Comparison of ENCODE assay signal across 1 cellular context in the genomic region with DNA sequence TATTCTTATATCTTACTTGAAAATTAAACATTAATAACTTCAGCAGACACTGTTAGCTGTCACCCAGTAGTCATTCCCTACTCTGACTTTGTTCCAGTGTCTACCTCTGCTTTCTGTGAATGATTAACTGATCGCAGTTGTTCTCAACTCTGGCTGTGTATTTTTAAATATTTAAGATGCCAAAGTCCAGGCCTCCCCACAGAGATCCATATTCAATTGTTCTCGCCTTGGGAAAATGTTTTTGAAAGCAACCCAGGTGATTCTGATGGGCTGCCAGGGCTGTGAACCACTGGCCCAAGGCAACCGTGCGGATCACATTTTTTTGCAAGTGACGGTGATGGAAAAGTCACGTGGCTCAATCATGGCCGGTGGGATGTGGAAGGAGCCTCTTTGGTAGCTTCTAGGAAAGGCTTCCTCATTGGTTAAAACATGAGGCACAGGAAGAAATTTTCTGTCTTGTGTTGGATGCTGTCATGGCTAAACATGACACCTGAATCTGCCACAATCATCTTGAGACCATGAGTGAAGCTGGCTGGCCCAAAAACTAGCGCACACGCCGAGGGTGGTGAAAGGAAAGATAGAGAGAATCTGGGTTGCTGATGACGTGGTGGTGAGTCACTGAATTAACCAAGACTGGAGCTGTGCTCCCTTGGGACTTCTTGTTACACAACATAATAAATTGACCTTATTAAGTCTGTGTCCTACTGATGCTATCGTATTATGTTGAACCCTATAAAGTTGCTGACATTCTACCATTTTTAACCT.
TF ChIP-seq lines count a peak whose summit lies in the region.

No MANE protein-coding gene starts in this region.

TF ChIP-seq in HepG2, 621 proteins besides CTCF, POLR2A, EP300 and RAD21 (continued from another document and continues in another):
- TF ChIP-seq ZBTB20 (CRISPR knock-in tag; IDR thresholded peaks at IDR 0.05; ENCODE audit: borderline replicate concordance, low read depth) (no peak), ZNF878 (CRISPR knock-in tag; IDR thresholded peaks at IDR 0.05) (no peak), ZNF572 (CRISPR knock-in tag; IDR thresholded peaks at IDR 0.05) (no peak), ZNF180 (CRISPR knock-in tag; IDR thresholded peaks at IDR 0.05; ENCODE audit: borderline replicate concordance, low read depth) (no peak), ZNF510 (CRISPR knock-in tag; IDR thresholded peaks at IDR 0.05; ENCODE audit: low read depth) (no peak), GATA4 (IDR thresholded peaks at IDR 0.05; ENCODE audit: borderline replicate concordance, low read depth) (no peak), GATAD2A (CRISPR knock-in tag; IDR thresholded peaks at IDR 0.05) (peak; percentile 85), MED8 (CRISPR knock-in tag; IDR thresholded peaks at IDR 0.05; ENCODE audit: insufficient replicate concordance) (no peak), ZNF549 (CRISPR knock-in tag; IDR thresholded peaks at IDR 0.05) (no peak), JUNB (CRISPR knock-in tag; IDR thresholded peaks at IDR 0.05; ENCODE audit: borderline replicate concordance) (no peak), ZBTB7B (CRISPR knock-in tag; IDR thresholded peaks at IDR 0.05) (peak; percentile 47; the same call in 1 of the 2 replicates), SYNCRIP (IDR thresholded peaks at IDR 0.05; ENCODE audit: insufficient read depth, low read depth, low read length) (no peak), ZNF10 (CRISPR knock-in tag; IDR thresholded peaks at IDR 0.05; ENCODE audit: borderline replicate concordance, low read depth) (no peak), ZNF251 (CRISPR knock-in tag; IDR thresholded peaks at IDR 0.05) (no peak), SRY (CRISPR knock-in tag; IDR thresholded peaks at IDR 0.05) (no peak), ZNF263 (CRISPR knock-in tag; IDR thresholded peaks at IDR 0.05) (0 out of 2 replicates have a peak, but pooled peaks have one; percentile 35), GTF2F1 (IDR thresholded peaks at IDR 0.05; ENCODE audit: low read length) (no peak), ERF (CRISPR knock-in tag; IDR thresholded peaks at IDR 0.05) (peak; percentile 39; the same call in 1 of the 2 replicates), KDM5B (CRISPR knock-in tag; IDR thresholded peaks at IDR 0.05; ENCODE audit: borderline replicate concordance) (no peak), MTF2 (CRISPR knock-in tag; IDR thresholded peaks at IDR 0.05; ENCODE audit: borderline replicate concordance) (no peak), ZNF614 (CRISPR knock-in tag; IDR thresholded peaks at IDR 0.05; ENCODE audit: borderline replicate concordance) (0 out of 2 replicates have a peak, but pooled peaks have one; percentile 36), ZNF34 (CRISPR knock-in tag; IDR thresholded peaks at IDR 0.05; ENCODE audit: borderline replicate concordance) (no peak), U2AF2 (IDR thresholded peaks at IDR 0.05; ENCODE audit: low read depth, low read length) (no peak), CHD4 (IDR thresholded peaks at IDR 0.05; ENCODE audit: borderline replicate concordance, low read length) (no peak; the same call in 1 of the 2 replicates), U2AF1 (optimal IDR thresholded peaks at IDR 0.05; ENCODE audit: low read depth, low read length) (no peak), ZNF83 (CRISPR knock-in tag; IDR thresholded peaks at IDR 0.05; ENCODE audit: borderline replicate concordance) (no peak), YEATS4 (CRISPR knock-in tag; IDR thresholded peaks at IDR 0.05; ENCODE audit: borderline replicate concordance) (peak; percentile 44; the same call in 1 of the 2 replicates), RBFOX2 (IDR thresholded peaks at IDR 0.05; ENCODE audit: low read depth, low read length) (no peak), RFX1 (IDR thresholded peaks at IDR 0.05) (no peak), NFIB (CRISPR knock-in tag; IDR thresholded peaks at IDR 0.05; ENCODE audit: borderline replicate concordance) (no peak), MEIS2 (CRISPR knock-in tag; IDR thresholded peaks at IDR 0.05) (peak; percentile 72), NR2F1 (CRISPR knock-in tag; IDR thresholded peaks at IDR 0.05) (no peak), ZNF75D (CRISPR knock-in tag; IDR thresholded peaks at IDR 0.05; ENCODE audit: borderline replicate concordance) (no peak), NFE2L1 (CRISPR knock-in tag; IDR thresholded peaks at IDR 0.05; ENCODE audit: borderline replicate concordance) (no peak), TSC22D2 (CRISPR knock-in tag; IDR thresholded peaks at IDR 0.05; ENCODE audit: borderline replicate concordance) (peak; percentile 45; the same call in 1 of the 2 replicates), ZNF605 (CRISPR knock-in tag; IDR thresholded peaks at IDR 0.05) (peak; percentile 58; the same call in 1 of the 2 replicates), RFXANK (CRISPR knock-in tag; IDR thresholded peaks at IDR 0.05) (no peak)
- TF ChIP-seq, protein P1, sequence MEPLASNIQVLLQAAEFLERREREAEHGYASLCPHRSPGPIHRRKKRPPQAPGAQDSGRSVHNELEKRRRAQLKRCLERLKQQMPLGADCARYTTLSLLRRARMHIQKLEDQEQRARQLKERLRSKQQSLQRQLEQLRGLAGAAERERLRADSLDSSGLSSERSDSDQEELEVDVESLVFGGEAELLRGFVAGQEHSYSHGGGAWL (CRISPR knock-in tag; IDR thresholded peaks at IDR 0.05): no peak
- TF ChIP-seq, protein P2, sequence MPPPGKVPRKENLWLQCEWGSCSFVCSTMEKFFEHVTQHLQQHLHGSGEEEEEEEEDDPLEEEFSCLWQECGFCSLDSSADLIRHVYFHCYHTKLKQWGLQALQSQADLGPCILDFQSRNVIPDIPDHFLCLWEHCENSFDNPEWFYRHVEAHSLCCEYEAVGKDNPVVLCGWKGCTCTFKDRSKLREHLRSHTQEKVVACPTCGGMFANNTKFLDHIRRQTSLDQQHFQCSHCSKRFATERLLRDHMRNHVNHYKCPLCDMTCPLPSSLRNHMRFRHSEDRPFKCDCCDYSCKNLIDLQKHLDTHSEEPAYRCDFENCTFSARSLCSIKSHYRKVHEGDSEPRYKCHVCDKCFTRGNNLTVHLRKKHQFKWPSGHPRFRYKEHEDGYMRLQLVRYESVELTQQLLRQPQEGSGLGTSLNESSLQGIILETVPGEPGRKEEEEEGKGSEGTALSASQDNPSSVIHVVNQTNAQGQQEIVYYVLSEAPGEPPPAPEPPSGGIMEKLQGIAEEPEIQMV (CRISPR knock-in tag; IDR thresholded peaks at IDR 0.05; ENCODE audit: low read depth): no peak
- TF ChIP-seq, protein P3, sequence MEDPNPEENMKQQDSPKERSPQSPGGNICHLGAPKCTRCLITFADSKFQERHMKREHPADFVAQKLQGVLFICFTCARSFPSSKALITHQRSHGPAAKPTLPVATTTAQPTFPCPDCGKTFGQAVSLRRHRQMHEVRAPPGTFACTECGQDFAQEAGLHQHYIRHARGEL (CRISPR knock-in tag; IDR thresholded peaks at IDR 0.05): no peak
- TF ChIP-seq, protein P4, sequence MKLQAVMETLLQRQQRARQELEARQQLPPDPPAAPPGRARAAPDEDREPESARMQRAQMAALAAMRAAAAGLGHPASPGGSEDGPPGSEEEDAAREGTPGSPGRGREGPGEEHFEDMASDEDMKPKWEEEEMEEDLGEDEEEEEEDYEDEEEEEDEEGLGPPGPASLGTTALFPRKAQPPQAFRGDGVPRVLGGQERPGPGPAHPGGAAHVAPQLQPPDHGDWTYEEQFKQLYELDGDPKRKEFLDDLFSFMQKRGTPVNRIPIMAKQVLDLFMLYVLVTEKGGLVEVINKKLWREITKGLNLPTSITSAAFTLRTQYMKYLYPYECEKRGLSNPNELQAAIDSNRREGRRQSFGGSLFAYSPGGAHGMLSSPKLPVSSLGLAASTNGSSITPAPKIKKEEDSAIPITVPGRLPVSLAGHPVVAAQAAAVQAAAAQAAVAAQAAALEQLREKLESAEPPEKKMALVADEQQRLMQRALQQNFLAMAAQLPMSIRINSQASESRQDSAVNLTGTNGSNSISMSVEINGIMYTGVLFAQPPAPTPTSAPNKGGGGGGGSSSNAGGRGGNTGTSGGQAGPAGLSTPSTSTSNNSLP (IDR thresholded peaks at IDR 0.05; ENCODE audit: low read depth, low read length): peak; percentile 55
- TF ChIP-seq, protein P5, sequence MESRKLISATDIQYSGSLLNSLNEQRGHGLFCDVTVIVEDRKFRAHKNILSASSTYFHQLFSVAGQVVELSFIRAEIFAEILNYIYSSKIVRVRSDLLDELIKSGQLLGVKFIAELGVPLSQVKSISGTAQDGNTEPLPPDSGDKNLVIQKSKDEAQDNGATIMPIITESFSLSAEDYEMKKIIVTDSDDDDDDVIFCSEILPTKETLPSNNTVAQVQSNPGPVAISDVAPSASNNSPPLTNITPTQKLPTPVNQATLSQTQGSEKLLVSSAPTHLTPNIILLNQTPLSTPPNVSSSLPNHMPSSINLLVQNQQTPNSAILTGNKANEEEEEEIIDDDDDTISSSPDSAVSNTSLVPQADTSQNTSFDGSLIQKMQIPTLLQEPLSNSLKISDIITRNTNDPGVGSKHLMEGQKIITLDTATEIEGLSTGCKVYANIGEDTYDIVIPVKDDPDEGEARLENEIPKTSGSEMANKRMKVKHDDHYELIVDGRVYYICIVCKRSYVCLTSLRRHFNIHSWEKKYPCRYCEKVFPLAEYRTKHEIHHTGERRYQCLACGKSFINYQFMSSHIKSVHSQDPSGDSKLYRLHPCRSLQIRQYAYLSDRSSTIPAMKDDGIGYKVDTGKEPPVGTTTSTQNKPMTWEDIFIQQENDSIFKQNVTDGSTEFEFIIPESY (CRISPR knock-in tag; IDR thresholded peaks at IDR 0.05): 0 out of 2 replicates have a peak, but pooled peaks have one; percentile 32
- TF ChIP-seq, protein P6, sequence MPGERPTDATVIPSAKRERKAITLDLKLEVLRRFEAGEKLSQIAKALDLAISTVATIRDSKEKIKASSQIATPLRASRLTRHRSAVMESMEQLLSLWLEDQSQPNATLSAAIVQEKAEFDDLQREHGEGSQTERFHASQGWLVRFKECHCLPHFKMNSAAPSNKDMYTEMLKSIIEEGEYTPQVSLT (CRISPR knock-in tag; IDR thresholded peaks at IDR 0.05; ENCODE audit: borderline replicate concordance, low read depth): no peak
- TF ChIP-seq, protein P7, sequence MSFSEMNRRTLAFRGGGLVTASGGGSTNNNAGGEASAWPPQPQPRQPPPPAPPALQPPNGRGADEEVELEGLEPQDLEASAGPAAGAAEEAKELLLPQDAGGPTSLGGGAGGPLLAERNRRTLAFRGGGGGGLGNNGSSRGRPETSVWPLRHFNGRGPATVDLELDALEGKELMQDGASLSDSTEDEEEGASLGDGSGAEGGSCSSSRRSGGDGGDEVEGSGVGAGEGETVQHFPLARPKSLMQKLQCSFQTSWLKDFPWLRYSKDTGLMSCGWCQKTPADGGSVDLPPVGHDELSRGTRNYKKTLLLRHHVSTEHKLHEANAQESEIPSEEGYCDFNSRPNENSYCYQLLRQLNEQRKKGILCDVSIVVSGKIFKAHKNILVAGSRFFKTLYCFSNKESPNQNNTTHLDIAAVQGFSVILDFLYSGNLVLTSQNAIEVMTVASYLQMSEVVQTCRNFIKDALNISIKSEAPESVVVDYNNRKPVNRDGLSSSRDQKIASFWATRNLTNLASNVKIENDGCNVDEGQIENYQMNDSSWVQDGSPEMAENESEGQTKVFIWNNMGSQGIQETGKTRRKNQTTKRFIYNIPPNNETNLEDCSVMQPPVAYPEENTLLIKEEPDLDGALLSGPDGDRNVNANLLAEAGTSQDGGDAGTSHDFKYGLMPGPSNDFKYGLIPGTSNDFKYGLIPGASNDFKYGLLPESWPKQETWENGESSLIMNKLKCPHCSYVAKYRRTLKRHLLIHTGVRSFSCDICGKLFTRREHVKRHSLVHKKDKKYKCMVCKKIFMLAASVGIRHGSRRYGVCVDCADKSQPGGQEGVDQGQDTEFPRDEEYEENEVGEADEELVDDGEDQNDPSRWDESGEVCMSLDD (CRISPR knock-in tag; IDR thresholded peaks at IDR 0.05; ENCODE audit: borderline replicate concordance): no peak
- TF ChIP-seq, protein P8, sequence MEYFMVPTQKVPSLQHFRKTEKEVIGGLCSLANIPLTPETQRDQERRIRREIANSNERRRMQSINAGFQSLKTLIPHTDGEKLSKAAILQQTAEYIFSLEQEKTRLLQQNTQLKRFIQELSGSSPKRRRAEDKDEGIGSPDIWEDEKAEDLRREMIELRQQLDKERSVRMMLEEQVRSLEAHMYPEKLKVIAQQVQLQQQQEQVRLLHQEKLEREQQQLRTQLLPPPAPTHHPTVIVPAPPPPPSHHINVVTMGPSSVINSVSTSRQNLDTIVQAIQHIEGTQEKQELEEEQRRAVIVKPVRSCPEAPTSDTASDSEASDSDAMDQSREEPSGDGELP (IDR thresholded peaks at IDR 0.05; ENCODE audit: borderline replicate concordance, low read depth): peak; percentile 83
- TF ChIP-seq, protein P9, sequence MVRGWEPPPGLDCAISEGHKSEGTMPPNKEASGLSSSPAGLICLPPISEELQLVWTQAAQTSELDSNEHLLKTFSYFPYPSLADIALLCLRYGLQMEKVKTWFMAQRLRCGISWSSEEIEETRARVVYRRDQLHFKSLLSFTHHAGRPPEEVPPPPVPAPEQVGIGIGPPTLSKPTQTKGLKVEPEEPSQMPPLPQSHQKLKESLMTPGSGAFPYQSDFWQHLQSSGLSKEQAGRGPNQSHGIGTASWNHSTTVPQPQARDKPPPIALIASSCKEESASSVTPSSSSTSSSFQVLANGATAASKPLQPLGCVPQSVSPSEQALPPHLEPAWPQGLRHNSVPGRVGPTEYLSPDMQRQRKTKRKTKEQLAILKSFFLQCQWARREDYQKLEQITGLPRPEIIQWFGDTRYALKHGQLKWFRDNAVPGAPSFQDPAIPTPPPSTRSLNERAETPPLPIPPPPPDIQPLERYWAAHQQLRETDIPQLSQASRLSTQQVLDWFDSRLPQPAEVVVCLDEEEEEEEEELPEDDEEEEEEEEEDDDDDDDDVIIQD (CRISPR knock-in tag; IDR thresholded peaks at IDR 0.05; ENCODE audit: low read depth): peak; percentile 61; the same call in 1 of the 2 replicates
- TF ChIP-seq, protein P10, sequence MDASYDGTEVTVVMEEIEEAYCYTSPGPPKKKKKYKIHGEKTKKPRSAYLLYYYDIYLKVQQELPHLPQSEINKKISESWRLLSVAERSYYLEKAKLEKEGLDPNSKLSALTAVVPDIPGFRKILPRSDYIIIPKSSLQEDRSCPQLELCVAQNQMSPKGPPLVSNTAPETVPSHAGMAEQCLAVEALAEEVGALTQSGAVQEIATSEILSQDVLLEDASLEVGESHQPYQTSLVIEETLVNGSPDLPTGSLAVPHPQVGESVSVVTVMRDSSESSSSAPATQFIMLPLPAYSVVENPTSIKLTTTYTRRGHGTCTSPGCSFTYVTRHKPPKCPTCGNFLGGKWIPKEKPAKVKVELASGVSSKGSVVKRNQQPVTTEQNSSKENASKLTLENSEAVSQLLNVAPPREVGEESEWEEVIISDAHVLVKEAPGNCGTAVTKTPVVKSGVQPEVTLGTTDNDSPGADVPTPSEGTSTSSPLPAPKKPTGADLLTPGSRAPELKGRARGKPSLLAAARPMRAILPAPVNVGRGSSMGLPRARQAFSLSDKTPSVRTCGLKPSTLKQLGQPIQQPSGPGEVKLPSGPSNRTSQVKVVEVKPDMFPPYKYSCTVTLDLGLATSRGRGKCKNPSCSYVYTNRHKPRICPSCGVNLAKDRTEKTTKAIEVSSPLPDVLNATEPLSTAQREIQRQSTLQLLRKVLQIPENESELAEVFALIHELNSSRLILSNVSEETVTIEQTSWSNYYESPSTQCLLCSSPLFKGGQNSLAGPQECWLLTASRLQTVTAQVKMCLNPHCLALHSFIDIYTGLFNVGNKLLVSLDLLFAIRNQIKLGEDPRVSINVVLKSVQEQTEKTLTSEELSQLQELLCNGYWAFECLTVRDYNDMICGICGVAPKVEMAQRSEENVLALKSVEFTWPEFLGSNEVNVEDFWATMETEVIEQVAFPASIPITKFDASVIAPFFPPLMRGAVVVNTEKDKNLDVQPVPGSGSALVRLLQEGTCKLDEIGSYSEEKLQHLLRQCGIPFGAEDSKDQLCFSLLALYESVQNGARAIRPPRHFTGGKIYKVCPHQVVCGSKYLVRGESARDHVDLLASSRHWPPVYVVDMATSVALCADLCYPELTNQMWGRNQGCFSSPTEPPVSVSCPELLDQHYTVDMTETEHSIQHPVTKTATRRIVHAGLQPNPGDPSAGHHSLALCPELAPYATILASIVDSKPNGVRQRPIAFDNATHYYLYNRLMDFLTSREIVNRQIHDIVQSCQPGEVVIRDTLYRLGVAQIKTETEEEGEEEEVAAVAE (CRISPR knock-in tag; IDR thresholded peaks at IDR 0.05; ENCODE audit: borderline replicate concordance): no peak
